In the genomic region with DNA sequence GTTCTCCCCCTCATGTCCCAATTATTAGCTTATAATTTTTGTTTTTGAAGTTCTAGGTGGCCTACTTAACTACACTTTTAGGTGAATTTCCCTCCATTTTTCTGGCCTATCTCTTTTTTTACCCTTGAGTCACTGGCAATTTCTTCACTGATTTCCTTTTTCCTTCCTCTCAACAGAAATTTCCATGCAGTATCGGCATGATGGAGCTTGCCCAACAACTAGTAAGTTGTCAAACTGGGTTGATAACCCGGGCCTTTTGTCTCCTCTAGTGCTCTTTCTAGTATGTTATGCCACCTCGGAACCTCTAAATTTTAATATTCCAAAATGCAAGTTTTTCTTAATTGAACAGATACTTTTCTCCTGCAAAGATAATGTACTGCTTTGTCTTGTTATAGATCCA, we compare ENCODE assay signal across 23 cellular contexts.
DNase-seq lines count a peak whose midpoint lies in the region; ATAC-seq, FAIRE-seq and TF ChIP-seq lines count a peak whose summit lies in the region.
"Had no signal": no experiment of that assay in that cellular context is flagged by ENCODE, and none has a peak within 500 bp of the region (broad histone marks: within the 10 kb centered on the region; RNA-seq: fewer than 3 reads in every experiment).

No MANE protein-coding gene starts in this region.

- no peaks in the 10 kb centered on the region for H3K27me3 Mint-ChIP-seq in endothelial cell (ENCODE audit: unreplicated experiment)
- H3K27me3 Mint-ChIP-seq: CD4-positive, alpha-beta T cell had no signal

- no peak overlapping the region for H2AFZ ChIP-seq in keratinocyte (ENCODE audit: control insufficient read depth, low read length)

- H3K27ac ChIP-seq in HUES6 (ENCODE audit: low read depth, low read length): peak overlapping the region; percentile 26; the same call in 1 of the 2 replicates
- H3K27ac ChIP-seq in keratinocyte (ENCODE audit: control insufficient read depth, insufficient read depth, low read length): no peak overlapping the region
- H3K27ac ChIP-seq: BLaER1 treated with 17β-estradiol and CSF1 and Interleukin-3, amounts not matched to agents 10 nM and 100 nM; HL-60 had no signal

- no peak overlapping the region for H3K4me3 Mint-ChIP-seq in endothelial cell (ENCODE audit: unreplicated experiment)
- H3K4me3 Mint-ChIP-seq: CD4-positive, alpha-beta T cell had no signal

- H3K4me2 ChIP-seq in keratinocyte (ENCODE audit: control insufficient read depth, extremely low read depth, insufficient read depth, low read depth, low read length): peak overlapping the region; percentile 73
- H3K4me2 ChIP-seq: SK-N-SH had no signal

- TF ChIP-seq CTCF in endothelial cell (IDR thresholded peaks at IDR 0.05; ENCODE audit: unreplicated experiment): no peak
- TF ChIP-seq CTCF in keratinocyte (optimal IDR thresholded peaks at IDR 0.05 in 1 of 3, IDR thresholded peaks at IDR 0.05 in 1 of 3, conservative IDR thresholded peaks at IDR 0.05 in 1 of 3; ENCODE audit: extremely low read depth in 1 of 3, insufficient read depth in 2 of 3, low read length in 3 of 3): no peak

- H3K4me1 Mint-ChIP-seq in endothelial cell (ENCODE audit: unreplicated experiment): peaks cover 6% of the 10 kb centered on the region

- H3K4me1 ChIP-seq in HUES6 (ENCODE audit: control insufficient read depth, insufficient read depth, low read length) (no peaks in the 10 kb centered on the region), keratinocyte (ENCODE audit: control insufficient read depth, extremely low read depth, insufficient read depth, low read length) (peaks cover 11% of the 10 kb centered on the region)

- H3K79me2 ChIP-seq in keratinocyte (ENCODE audit: control insufficient read depth, insufficient read depth, low read length): peaks cover 1% of the 10 kb centered on the region

- H3K9me3 Mint-ChIP-seq in endothelial cell (ENCODE audit: unreplicated experiment): no peaks in the 10 kb centered on the region
- H3K9me3 Mint-ChIP-seq: CD4-positive, alpha-beta T cell had no signal

- DNase-seq in GF-D8 (lab: John Stamatoyannopoulos, UW) (peak; percentile 27), endothelial cell (ENCODE audit: low spot score) (no peak), keratinocyte (ENCODE audit: low read depth, low spot score) (peak; percentile 4), GOT3 (lab: John Stamatoyannopoulos, UW) (no peak), AG08396 (ENCODE audit: low spot score) (no peak)
- DNase-seq: AML-193; CD4-positive, alpha-beta T cell; Karpas-422; NCI-H2029; NCI-H446; NCI-H524 treated with DMSO at 0.1 percent for 48 hours; NCI-H774; SK-N-SH had no signal

- H3K9me1 ChIP-seq in keratinocyte (ENCODE audit: control insufficient read depth, extremely low read depth, insufficient read depth, low read length): no peaks in the 10 kb centered on the region

- H3K36me3 Mint-ChIP-seq in endothelial cell (ENCODE audit: low read depth, unreplicated experiment): no peaks in the 10 kb centered on the region

- peak overlapping the region; percentile 59 for H3K27ac Mint-ChIP-seq in endothelial cell (ENCODE audit: unreplicated experiment)
- H3K27ac Mint-ChIP-seq: CD4-positive, alpha-beta T cell had no signal

- H3K9me3 ChIP-seq in HUES6 (ENCODE audit: control insufficient read depth, insufficient read depth, low read depth, low read length): no peaks in the 10 kb centered on the region
- no peaks in the 10 kb centered on the region for H3K9me3 ChIP-seq in keratinocyte (ENCODE audit: control insufficient read depth, low read depth, low read length)
- H3K9me3 ChIP-seq: SK-N-SH had no signal

- dilution Hi-C loops in keratinocyte (cut with MboI; ENCODE audit: extremely low pct_ligation_motif_present, low sequenced_read_pairs): no loop called here

- no peak overlapping the region for H3K4me3 ChIP-seq in HUES6 (ENCODE audit: low read depth, low read length)
- no peak overlapping the region for H3K4me3 ChIP-seq in keratinocyte (ENCODE audit: control insufficient read depth in 2 of 3, extremely low read depth in 1 of 3, insufficient read depth in 2 of 3, low read depth in 1 of 3, low read length in 3 of 3)
- H3K4me3 ChIP-seq: BLaER1 treated with 17β-estradiol and CSF1 and Interleukin-3, amounts not matched to agents 10 nM and 100 nM had no signal

- H3K9ac ChIP-seq in HUES6 (ENCODE audit: low read length): no peak overlapping the region
- H3K9ac ChIP-seq in keratinocyte (ENCODE audit: control insufficient read depth, extremely low read depth, insufficient read depth, low read length): no peak overlapping the region
- H3K9ac ChIP-seq: BLaER1 treated with 17β-estradiol and CSF1 and Interleukin-3, amounts not matched to agents 10 nM and 100 nM; SK-N-SH had no signal

- peak; percentile 76 for FAIRE-seq in keratinocyte (lab: Jason Lieb, UNC)
- FAIRE-seq: A204.1, D721Med, GM18507, H1, HepG2, RCC 7860 had no signal

- H3K27me3 ChIP-seq in HUES6 (ENCODE audit: control insufficient read depth, insufficient read depth, low read length): no peaks in the 10 kb centered on the region
- no peaks in the 10 kb centered on the region for H3K27me3 ChIP-seq in keratinocyte (ENCODE audit: control insufficient read depth, extremely low read depth, insufficient read depth, low read length)
- H3K27me3 ChIP-seq: BLaER1 treated with 17β-estradiol and CSF1 and Interleukin-3, amounts not matched to agents 10 nM and 100 nM had no signal

- no peak for ATAC-seq in GM21447 (IDR thresholded peaks at IDR 0.05; ENCODE audit: unreplicated experiment)
- ATAC-seq: HepG2 had no signal

- no peaks in the 10 kb centered on the region; the same call in 1 of the 2 replicates for H3K36me3 ChIP-seq in HUES6 (ENCODE audit: control insufficient read depth, insufficient read depth, low read length)
- no peaks in the 10 kb centered on the region for H3K36me3 ChIP-seq in keratinocyte (ENCODE audit: control insufficient read depth in 2 of 2, extremely low read depth in 1 of 2, insufficient read depth in 2 of 2, low read length in 2 of 2)

- H4K20me1 ChIP-seq in keratinocyte (ENCODE audit: control insufficient read depth, extremely low read depth, insufficient read depth, low read length): no peaks in the 10 kb centered on the region

Comparison
In these comparisons a context has a peak if more than half of its experiments do, and no peak if none do; other contexts are left out.
1. DNase-seq: peak in GF-D8 (single experiment) and keratinocyte (single experiment); none in endothelial cell (single experiment), GOT3 (single experiment) and AG08396 (single experiment).